In genomic region chr11:32259641-32260081, GRCh38 we compare ENCODE assay signal across 8 cellular contexts.
DNase-seq lines count a peak whose midpoint lies in the region; ATAC-seq lines count a peak whose summit lies in the region.

No MANE protein-coding gene starts in this region.

- H3K9ac ChIP-seq in adipocyte (ENCODE audit: low read length): no peak overlapping the region

- DNase-seq in ELR (ENCODE audit: low read depth) (peak; percentile 41), adipocyte (ENCODE audit: low read depth) (peak; percentile 19), G401 (ENCODE audit: low spot score) (no peak), HuH-7.5 (ENCODE audit: low spot score) (no peak), cardiac septum (ENCODE audit: low spot score) (no peak)
- no peak for DNase-seq in stimulated activated naive B cell treated with anti-CD40 and anti-IgM and Interleukin-4, amounts not matched to agents 10 μg/mL and 1 μg/mL and 100 μg/mL, for 72 hours

- ATAC-seq in GM19455 (IDR thresholded peaks at IDR 0.05; ENCODE audit: unreplicated experiment) (peak; percentile 95), HG03378 (IDR thresholded peaks at IDR 0.05; ENCODE audit: unreplicated experiment) (peak; percentile 94)
- peak; percentile 62 to 68 for ATAC-seq in stimulated activated naive B cell treated with anti-CD40 and anti-IgM and Interleukin-4, amounts not matched to agents 10 μg/mL and 1 μg/mL and 100 μg/mL, for 72 hours (replicated peaks)

- H3K27ac Mint-ChIP-seq in stimulated activated naive B cell treated with anti-CD40 and anti-IgM and Interleukin-4, amounts not matched to agents 10 μg/mL and 1 μg/mL and 100 μg/mL, for 72 hours: no peak overlapping the region

- H3K27me3 Mint-ChIP-seq in stimulated activated naive B cell treated with anti-CD40 and anti-IgM and Interleukin-4, amounts not matched to agents 10 μg/mL and 1 μg/mL and 100 μg/mL, for 72 hours: peaks cover 6 to 10% of the 10 kb centered on the region in 2 donors

- no peaks in the 10 kb centered on the region for H3K4me1 Mint-ChIP-seq in stimulated activated naive B cell treated with anti-CD40 and anti-IgM and Interleukin-4, amounts not matched to agents 10 μg/mL and 1 μg/mL and 100 μg/mL, for 72 hours

- no peaks in the 10 kb centered on the region for H3K4me1 ChIP-seq in adipocyte (ENCODE audit: control insufficient read depth, insufficient read depth, low read length)

- no peak overlapping the region for H3K4me3 Mint-ChIP-seq in stimulated activated naive B cell treated with anti-CD40 and anti-IgM and Interleukin-4, amounts not matched to agents 10 μg/mL and 1 μg/mL and 100 μg/mL, for 72 hours

- H3K36me3 Mint-ChIP-seq in stimulated activated naive B cell treated with anti-CD40 and anti-IgM and Interleukin-4, amounts not matched to agents 10 μg/mL and 1 μg/mL and 100 μg/mL, for 72 hours: no peaks in the 10 kb centered on the region

- H3K4me3 ChIP-seq in adipocyte (ENCODE audit: low read length): no peak overlapping the region

- H3K9me3 ChIP-seq in adipocyte (ENCODE audit: control insufficient read depth, low read length): no peaks in the 10 kb centered on the region

- intact Hi-C loops in cardiac septum (cut with DNase I): no loop called here

- in situ Hi-C loops in G401 (cut with HindIII; ENCODE audit: low sequenced_read_pairs): no loop called here

- H3K27me3 ChIP-seq in adipocyte (replicated peaks; ENCODE audit: control insufficient read depth, insufficient read depth, low read length): peaks cover 12% of the 10 kb centered on the region

- H3K9me3 Mint-ChIP-seq in stimulated activated naive B cell treated with anti-CD40 and anti-IgM and Interleukin-4, amounts not matched to agents 10 μg/mL and 1 μg/mL and 100 μg/mL, for 72 hours: no peaks in the 10 kb centered on the region

- H3K36me3 ChIP-seq in adipocyte (ENCODE audit: control insufficient read depth, insufficient read depth, low read length, severe bottlenecking): no peaks in the 10 kb centered on the region

Comparison
In these comparisons a context has a peak if more than half of its experiments do, and no peak if none do; other contexts are left out.
1. DNase-seq: peak in ELR (single experiment) and adipocyte (single experiment); none in stimulated activated naive B cell treated with anti-CD40 and anti-IgM and Interleukin-4, amounts not matched to agents 10 μg/mL and 1 μg/mL and 100 μg/mL, for 72 hours (single experiment), G401 (single experiment), HuH-7.5 (single experiment) and cardiac septum (single experiment).
2. Peak in every context shown above with its lines, with median percentiles within 50 percentile points of each other: ATAC-seq.